In the genomic region with DNA sequence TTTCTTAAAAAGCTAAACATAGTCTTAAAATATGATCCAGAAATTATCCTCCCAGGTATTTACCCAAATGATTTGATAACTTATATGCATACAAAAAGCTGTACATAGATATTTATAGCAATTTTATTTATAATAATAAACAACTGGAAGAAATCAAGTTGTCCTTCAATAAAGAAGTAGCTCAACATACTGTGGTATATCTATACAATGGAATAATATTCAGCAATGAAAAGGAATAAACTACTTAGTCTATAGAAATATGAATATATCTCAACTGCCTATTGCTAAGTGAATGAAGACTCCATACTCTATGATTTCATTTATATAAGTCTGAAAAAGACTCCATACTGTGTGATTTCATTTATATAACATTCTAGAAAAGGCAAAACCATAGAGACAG, we compare ENCODE assay signal across 9 cellular contexts. TPM values are rescaled to one million over a fixed set of nuclear protein-coding genes. Genes with fewer than 3 reads are reported as not detected.
"Had no signal": no experiment of that assay in that cellular context is flagged by ENCODE, and none has a peak within 500 bp of the region (broad histone marks: within the 10 kb centered on the region; RNA-seq: fewer than 3 reads in every experiment).

No MANE protein-coding gene starts in this region.

- H3K36me3 ChIP-seq: HAP-1 had no signal

- H3K4me3 ChIP-seq: GM23248, GM23338, HAP-1 had no signal

- H3K9me3 ChIP-seq: HAP-1 had no signal

- H3K9ac ChIP-seq: GM23248 had no signal

- H2AFZ ChIP-seq: GM23248, GM23338 had no signal

- H3K4me1 ChIP-seq: HAP-1 had no signal

- DNase-seq: GM23248, GOT3, H7, H9, HCEC 1CT, HFFc6 had no signal

- H3K4me2 ChIP-seq: GM23338 had no signal

- ATAC-seq: GM23338, HCT116 had no signal

- H3K27ac ChIP-seq: GM23248 had no signal

RNA-seq across cellular contexts. Expression of a gene that starts 47.1 kb away (rescaled TPM):
- polyA plus RNA-seq: GM23248 had no signal
